In the genomic region with DNA sequence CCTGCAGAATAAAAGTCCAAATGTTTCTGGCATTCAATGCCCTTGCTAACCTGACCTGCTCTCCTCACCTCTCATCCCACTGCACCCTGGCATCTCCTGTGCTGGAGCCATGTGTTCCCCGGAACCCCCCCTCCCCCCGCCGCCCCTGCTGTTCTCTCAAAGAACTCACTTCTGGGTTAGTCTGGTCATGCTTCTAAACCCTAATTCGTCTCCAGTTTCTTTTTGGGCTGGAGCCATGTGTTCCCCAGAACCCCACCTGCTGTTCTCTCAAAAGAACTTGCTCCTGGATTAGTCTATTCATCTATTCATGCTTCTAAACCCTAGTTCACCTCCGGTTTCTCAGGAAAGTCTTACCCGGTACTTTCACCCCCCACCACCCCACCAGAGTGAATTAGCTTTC, we compare ENCODE assay signal across 1 cellular context.
TF ChIP-seq lines count a peak whose summit lies in the region.

No MANE protein-coding gene starts in this region.

TF ChIP-seq in HepG2, 621 proteins besides CTCF, POLR2A, EP300 and RAD21:
- TF ChIP-seq, protein P1, sequence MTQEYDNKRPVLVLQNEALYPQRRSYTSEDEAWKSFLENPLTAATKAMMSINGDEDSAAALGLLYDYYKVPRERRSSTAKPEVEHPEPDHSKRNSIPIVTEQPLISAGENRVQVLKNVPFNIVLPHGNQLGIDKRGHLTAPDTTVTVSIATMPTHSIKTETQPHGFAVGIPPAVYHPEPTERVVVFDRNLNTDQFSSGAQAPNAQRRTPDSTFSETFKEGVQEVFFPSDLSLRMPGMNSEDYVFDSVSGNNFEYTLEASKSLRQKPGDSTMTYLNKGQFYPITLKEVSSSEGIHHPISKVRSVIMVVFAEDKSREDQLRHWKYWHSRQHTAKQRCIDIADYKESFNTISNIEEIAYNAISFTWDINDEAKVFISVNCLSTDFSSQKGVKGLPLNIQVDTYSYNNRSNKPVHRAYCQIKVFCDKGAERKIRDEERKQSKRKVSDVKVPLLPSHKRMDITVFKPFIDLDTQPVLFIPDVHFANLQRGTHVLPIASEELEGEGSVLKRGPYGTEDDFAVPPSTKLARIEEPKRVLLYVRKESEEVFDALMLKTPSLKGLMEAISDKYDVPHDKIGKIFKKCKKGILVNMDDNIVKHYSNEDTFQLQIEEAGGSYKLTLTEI (CRISPR knock-in tag; conservative IDR thresholded peaks at IDR 0.05), result no peak
- TF ChIP-seq, protein P2, sequence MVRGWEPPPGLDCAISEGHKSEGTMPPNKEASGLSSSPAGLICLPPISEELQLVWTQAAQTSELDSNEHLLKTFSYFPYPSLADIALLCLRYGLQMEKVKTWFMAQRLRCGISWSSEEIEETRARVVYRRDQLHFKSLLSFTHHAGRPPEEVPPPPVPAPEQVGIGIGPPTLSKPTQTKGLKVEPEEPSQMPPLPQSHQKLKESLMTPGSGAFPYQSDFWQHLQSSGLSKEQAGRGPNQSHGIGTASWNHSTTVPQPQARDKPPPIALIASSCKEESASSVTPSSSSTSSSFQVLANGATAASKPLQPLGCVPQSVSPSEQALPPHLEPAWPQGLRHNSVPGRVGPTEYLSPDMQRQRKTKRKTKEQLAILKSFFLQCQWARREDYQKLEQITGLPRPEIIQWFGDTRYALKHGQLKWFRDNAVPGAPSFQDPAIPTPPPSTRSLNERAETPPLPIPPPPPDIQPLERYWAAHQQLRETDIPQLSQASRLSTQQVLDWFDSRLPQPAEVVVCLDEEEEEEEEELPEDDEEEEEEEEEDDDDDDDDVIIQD (CRISPR knock-in tag; IDR thresholded peaks at IDR 0.05; ENCODE audit: low read depth), result no peak
- TF ChIP-seq RFX3 (CRISPR knock-in tag; IDR thresholded peaks at IDR 0.05), result no peak
- TF ChIP-seq, protein P3, sequence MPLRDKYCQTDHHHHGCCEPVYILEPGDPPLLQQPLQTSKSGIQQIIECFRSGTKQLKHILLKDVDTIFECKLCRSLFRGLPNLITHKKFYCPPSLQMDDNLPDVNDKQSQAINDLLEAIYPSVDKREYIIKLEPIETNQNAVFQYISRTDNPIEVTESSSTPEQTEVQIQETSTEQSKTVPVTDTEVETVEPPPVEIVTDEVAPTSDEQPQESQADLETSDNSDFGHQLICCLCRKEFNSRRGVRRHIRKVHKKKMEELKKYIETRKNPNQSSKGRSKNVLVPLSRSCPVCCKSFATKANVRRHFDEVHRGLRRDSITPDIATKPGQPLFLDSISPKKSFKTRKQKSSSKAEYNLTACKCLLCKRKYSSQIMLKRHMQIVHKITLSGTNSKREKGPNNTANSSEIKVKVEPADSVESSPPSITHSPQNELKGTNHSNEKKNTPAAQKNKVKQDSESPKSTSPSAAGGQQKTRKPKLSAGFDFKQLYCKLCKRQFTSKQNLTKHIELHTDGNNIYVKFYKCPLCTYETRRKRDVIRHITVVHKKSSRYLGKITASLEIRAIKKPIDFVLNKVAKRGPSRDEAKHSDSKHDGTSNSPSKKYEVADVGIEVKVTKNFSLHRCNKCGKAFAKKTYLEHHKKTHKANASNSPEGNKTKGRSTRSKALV (CRISPR knock-in tag; IDR thresholded peaks at IDR 0.05), result no peak
- no peak for TF ChIP-seq WIZ (CRISPR knock-in tag; IDR thresholded peaks at IDR 0.05)
- TF ChIP-seq ZNF777 (CRISPR knock-in tag; IDR thresholded peaks at IDR 0.05), result no peak
- no peak for TF ChIP-seq TP53 (CRISPR knock-in tag; conservative IDR thresholded peaks at IDR 0.05)
- TF ChIP-seq, protein P4, sequence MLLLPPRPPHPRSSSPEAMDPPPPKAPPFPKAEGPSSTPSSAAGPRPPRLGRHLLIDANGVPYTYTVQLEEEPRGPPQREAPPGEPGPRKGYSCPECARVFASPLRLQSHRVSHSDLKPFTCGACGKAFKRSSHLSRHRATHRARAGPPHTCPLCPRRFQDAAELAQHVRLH (CRISPR knock-in tag; IDR thresholded peaks at IDR 0.05; ENCODE audit: borderline replicate concordance, low read depth), result no peak
- TF ChIP-seq CHD2 (IDR thresholded peaks at IDR 0.05; ENCODE audit: low read depth, low read length), result no peak
- TF ChIP-seq ZNF256 (CRISPR knock-in tag; conservative IDR thresholded peaks at IDR 0.05), result no peak
- no peak for TF ChIP-seq SMAD1 (CRISPR knock-in tag; IDR thresholded peaks at IDR 0.05; ENCODE audit: borderline replicate concordance, low read depth)
- TF ChIP-seq, protein P5, sequence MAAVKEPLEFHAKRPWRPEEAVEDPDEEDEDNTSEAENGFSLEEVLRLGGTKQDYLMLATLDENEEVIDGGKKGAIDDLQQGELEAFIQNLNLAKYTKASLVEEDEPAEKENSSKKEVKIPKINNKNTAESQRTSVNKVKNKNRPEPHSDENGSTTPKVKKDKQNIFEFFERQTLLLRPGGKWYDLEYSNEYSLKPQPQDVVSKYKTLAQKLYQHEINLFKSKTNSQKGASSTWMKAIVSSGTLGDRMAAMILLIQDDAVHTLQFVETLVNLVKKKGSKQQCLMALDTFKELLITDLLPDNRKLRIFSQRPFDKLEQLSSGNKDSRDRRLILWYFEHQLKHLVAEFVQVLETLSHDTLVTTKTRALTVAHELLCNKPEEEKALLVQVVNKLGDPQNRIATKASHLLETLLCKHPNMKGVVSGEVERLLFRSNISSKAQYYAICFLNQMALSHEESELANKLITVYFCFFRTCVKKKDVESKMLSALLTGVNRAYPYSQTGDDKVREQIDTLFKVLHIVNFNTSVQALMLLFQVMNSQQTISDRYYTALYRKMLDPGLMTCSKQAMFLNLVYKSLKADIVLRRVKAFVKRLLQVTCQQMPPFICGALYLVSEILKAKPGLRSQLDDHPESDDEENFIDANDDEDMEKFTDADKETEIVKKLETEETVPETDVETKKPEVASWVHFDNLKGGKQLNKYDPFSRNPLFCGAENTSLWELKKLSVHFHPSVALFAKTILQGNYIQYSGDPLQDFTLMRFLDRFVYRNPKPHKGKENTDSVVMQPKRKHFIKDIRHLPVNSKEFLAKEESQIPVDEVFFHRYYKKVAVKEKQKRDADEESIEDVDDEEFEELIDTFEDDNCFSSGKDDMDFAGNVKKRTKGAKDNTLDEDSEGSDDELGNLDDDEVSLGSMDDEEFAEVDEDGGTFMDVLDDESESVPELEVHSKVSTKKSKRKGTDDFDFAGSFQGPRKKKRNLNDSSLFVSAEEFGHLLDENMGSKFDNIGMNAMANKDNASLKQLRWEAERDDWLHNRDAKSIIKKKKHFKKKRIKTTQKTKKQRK (IDR thresholded peaks at IDR 0.05; ENCODE audit: low read length), result no peak
- TF ChIP-seq RXRB (CRISPR knock-in tag; IDR thresholded peaks at IDR 0.05; ENCODE audit: borderline replicate concordance), result no peak
- TF ChIP-seq, protein P6, sequence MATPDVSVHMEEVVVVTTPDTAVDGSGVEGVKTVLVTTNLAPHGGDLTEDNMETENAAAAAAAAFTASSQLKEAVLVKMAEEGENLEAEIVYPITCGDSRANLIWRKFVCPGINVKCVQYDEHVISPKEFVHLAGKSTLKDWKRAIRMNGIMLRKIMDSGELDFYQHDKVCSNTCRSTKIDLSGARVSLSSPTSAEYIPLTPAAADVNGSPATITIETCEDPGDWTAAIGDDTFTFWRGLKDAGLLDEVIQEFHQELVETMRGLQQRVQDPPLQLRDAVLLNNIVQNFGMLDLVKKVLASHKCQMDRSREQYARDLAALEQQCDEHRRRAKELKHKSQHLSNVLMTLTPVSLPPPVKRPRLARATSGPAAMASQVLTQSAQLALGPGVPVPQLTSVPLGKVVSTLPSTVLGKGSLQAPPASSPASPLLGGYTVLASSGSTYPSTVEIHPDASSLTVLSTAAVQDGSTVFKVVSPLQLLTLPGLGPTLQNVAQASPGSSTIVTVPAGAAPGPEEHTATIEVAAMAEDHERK (CRISPR knock-in tag; IDR thresholded peaks at IDR 0.05; ENCODE audit: low read depth), result no peak
- TF ChIP-seq FOXO1 (CRISPR knock-in tag; IDR thresholded peaks at IDR 0.05), result no peak
- no peak for TF ChIP-seq MIXL1 (CRISPR knock-in tag; IDR thresholded peaks at IDR 0.05)
- TF ChIP-seq, protein P7, sequence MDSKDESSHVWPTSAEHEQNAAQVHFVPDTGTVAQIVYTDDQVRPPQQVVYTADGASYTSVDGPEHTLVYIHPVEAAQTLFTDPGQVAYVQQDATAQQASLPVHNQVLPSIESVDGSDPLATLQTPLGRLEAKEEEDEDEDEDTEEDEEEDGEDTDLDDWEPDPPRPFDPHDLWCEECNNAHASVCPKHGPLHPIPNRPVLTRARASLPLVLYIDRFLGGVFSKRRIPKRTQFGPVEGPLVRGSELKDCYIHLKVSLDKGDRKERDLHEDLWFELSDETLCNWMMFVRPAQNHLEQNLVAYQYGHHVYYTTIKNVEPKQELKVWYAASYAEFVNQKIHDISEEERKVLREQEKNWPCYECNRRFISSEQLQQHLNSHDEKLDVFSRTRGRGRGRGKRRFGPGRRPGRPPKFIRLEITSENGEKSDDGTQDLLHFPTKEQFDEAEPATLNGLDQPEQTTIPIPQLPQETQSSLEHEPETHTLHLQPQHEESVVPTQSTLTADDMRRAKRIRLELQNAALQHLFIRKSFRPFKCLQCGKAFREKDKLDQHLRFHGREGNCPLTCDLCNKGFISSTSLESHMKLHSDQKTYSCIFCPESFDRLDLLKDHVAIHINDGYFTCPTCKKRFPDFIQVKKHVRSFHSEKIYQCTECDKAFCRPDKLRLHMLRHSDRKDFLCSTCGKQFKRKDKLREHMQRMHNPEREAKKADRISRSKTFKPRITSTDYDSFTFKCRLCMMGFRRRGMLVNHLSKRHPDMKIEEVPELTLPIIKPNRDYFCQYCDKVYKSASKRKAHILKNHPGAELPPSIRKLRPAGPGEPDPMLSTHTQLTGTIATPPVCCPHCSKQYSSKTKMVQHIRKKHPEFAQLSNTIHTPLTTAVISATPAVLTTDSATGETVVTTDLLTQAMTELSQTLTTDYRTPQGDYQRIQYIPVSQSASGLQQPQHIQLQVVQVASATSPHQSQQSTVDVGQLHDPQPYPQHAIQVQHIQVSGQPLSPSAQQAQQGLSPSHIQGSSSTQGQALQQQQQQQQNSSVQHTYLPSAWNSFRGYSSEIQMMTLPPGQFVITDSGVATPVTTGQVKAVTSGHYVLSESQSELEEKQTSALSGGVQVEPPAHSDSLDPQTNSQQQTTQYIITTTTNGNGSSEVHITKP (CRISPR knock-in tag; IDR thresholded peaks at IDR 0.05; ENCODE audit: low read depth), result no peak
